ENCODE assay signal across 8 cellular contexts in the genomic region with DNA sequence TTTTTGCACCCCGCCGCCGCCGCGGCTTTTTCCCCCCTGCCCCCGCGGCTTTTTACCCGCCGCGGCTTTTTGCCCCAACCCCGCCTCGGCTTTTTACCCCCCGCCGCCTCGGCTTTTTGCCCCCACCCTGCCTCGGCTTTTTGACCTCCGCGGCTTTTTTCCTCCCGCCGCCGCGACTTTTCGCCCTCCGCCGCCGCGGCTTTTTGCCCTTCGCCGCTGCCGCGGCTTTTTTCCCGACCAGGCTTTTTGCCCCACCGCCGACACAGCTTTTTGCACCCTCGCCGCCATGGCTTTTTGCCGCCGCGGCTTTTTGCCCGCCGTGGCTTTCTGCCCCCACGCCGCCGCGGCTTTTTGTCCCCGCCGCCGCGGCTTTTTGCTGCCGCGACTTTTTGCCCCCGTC.
A peak's percentile ranks its signal among the peaks of the same experiment; 100 is the strongest.
DNase-seq lines count a peak whose midpoint lies in the region; ATAC-seq and TF ChIP-seq lines count a peak whose summit lies in the region.

No MANE protein-coding gene starts in this region.

- peaks cover 10% of the 10 kb centered on the region for H3K27me3 Mint-ChIP-seq in activated CD4-positive, alpha-beta T cell treated with anti-CD3 and anti-CD28 coated beads, Interleukin-2, amount 10 ng/mL, durations not matched to agents 7 days and 5 days
- peaks cover 6% of the 10 kb centered on the region for H3K27me3 Mint-ChIP-seq in activated CD8-positive, alpha-beta T cell treated with anti-CD3 and anti-CD28 coated beads for 36 hours

- no peak for TF ChIP-seq POLR2A in tibial nerve (IDR thresholded peaks at IDR 0.05)

- H3K27me3 ChIP-seq in tibial nerve = peaks cover 0 to 16% of the 10 kb centered on the region in 2 donors

- H3K4me1 Mint-ChIP-seq in activated CD4-positive, alpha-beta T cell treated with anti-CD3 and anti-CD28 coated beads, Interleukin-2, amount 10 ng/mL, durations not matched to agents 7 days and 5 days = no peaks in the 10 kb centered on the region
- no peaks in the 10 kb centered on the region for H3K4me1 Mint-ChIP-seq in activated CD8-positive, alpha-beta T cell treated with anti-CD3 and anti-CD28 coated beads for 36 hours (ENCODE audit: low read depth)

- peaks cover 0 to 13% (median 0%) of the 10 kb centered on the region in 4 donors for H3K4me1 ChIP-seq in tibial nerve

- H3K27ac Mint-ChIP-seq in activated CD4-positive, alpha-beta T cell treated with anti-CD3 and anti-CD28 coated beads, Interleukin-2, amount 10 ng/mL, durations not matched to agents 7 days and 5 days = peak overlapping the region; percentile 60
- H3K27ac Mint-ChIP-seq in activated CD8-positive, alpha-beta T cell treated with anti-CD3 and anti-CD28 coated beads for 36 hours = no peak overlapping the region

- peak overlapping the region; percentile 56 for H3K4me3 Mint-ChIP-seq in activated CD4-positive, alpha-beta T cell treated with anti-CD3 and anti-CD28 coated beads, Interleukin-2, amount 10 ng/mL, durations not matched to agents 7 days and 5 days
- peak overlapping the region; percentile 49 for H3K4me3 Mint-ChIP-seq in activated CD8-positive, alpha-beta T cell treated with anti-CD3 and anti-CD28 coated beads for 36 hours

- no peaks in the 10 kb centered on the region for H3K9me3 Mint-ChIP-seq in activated CD4-positive, alpha-beta T cell treated with anti-CD3 and anti-CD28 coated beads, Interleukin-2, amount 10 ng/mL, durations not matched to agents 7 days and 5 days
- no peaks in the 10 kb centered on the region for H3K9me3 Mint-ChIP-seq in activated CD8-positive, alpha-beta T cell treated with anti-CD3 and anti-CD28 coated beads for 36 hours

- intact Hi-C loops in activated CD8-positive, alpha-beta T cell treated with anti-CD3 and anti-CD28 coated beads for 36 hours (cut with micrococcal nuclease) = no loop called here
- intact Hi-C loops in left cardiac atrium (cut with DNase I) = no loop called here

- CTCF ChIA-PET in activated CD4-positive, alpha-beta T cell treated with anti-CD3 and anti-CD28 coated beads, Interleukin-2, amount 10 ng/mL, durations not matched to agents 7 days and 5 days (lab: Charles Lee) = no interaction called here
- CTCF ChIA-PET in activated CD8-positive, alpha-beta T cell treated with anti-CD3 and anti-CD28 coated beads for 36 hours (lab: Charles Lee) = no interaction called here

- no peak for TF ChIP-seq CTCF in activated CD8-positive, alpha-beta T cell treated with anti-CD3 and anti-CD28 coated beads for 36 hours (IDR thresholded peaks at IDR 0.05)
- no peak for TF ChIP-seq CTCF in tibial nerve (IDR thresholded peaks at IDR 0.05)

- H3K9me3 ChIP-seq in tibial nerve = no peaks in the 10 kb centered on the region

- H3K36me3 ChIP-seq in tibial nerve = no peaks in the 10 kb centered on the region

- peak overlapping the region; percentile 4 to 59 (median 25) for H3K4me3 ChIP-seq in tibial nerve

- ATAC-seq in activated CD8-positive, alpha-beta T cell treated with anti-CD3 and anti-CD28 coated beads for 36 hours = no peak
- ATAC-seq in left cardiac atrium = no peak

- H3K36me3 Mint-ChIP-seq in activated CD4-positive, alpha-beta T cell treated with anti-CD3 and anti-CD28 coated beads, Interleukin-2, amount 10 ng/mL, durations not matched to agents 7 days and 5 days (ENCODE audit: low read depth) = no peaks in the 10 kb centered on the region
- H3K36me3 Mint-ChIP-seq in activated CD8-positive, alpha-beta T cell treated with anti-CD3 and anti-CD28 coated beads for 36 hours (ENCODE audit: low read depth) = no peaks in the 10 kb centered on the region

- POLR2A ChIA-PET in activated CD4-positive, alpha-beta T cell treated with anti-CD3 and anti-CD28 coated beads, Interleukin-2, amount 10 ng/mL, durations not matched to agents 7 days and 5 days (lab: Charles Lee) = no interaction called here
- POLR2A ChIA-PET in activated CD8-positive, alpha-beta T cell treated with anti-CD3 and anti-CD28 coated beads for 36 hours (lab: Charles Lee) = no interaction called here

- peak overlapping the region in 1 of 4 donors; percentile 24 for H3K27ac ChIP-seq in tibial nerve

- no peak for TF ChIP-seq EP300 in tibial nerve (IDR thresholded peaks at IDR 0.05)

- DNase-seq in activated CD4-positive, alpha-beta T cell treated with anti-CD3 and anti-CD28 coated beads, Interleukin-2, amount 10 ng/mL, durations not matched to agents 7 days and 5 days = peak; percentile 6
- no peak for DNase-seq in activated CD4-positive, alpha-beta T cell treated with anti-CD3 and anti-CD28 coated beads for 1 hour
- peak; percentile 2 for DNase-seq in activated CD8-positive, alpha-beta T cell treated with anti-CD3 and anti-CD28 coated beads for 36 hours
- DNase-seq in left cardiac atrium (peak; percentile 2), tibial nerve (ENCODE audit: low spot score in 2 of 2) (no peak), occipital lobe (lab: John Stamatoyannopoulos, UW) (no peak), NCI-H510A treated with DMSO at 0.1 percent for 48 hours (lab: John Stamatoyannopoulos, UW) (no peak), KG1 (lab: John Stamatoyannopoulos, UW) (no peak)

- 4 to 10% methylated on average over 52 of the region's 52 CpGs for WGBS in tibial nerve, 2 donors

Comparison
In these comparisons a context has a peak if more than half of its experiments do, and no peak if none do; other contexts are left out.
1. DNase-seq: peak in activated CD4-positive, alpha-beta T cell treated with anti-CD3 and anti-CD28 coated beads, Interleukin-2, amount 10 ng/mL, durations not matched to agents 7 days and 5 days (single experiment), activated CD8-positive, alpha-beta T cell treated with anti-CD3 and anti-CD28 coated beads for 36 hours (single experiment) and left cardiac atrium (single experiment); none in activated CD4-positive, alpha-beta T cell treated with anti-CD3 and anti-CD28 coated beads for 1 hour (single experiment), tibial nerve (0 of 2), occipital lobe (single experiment), NCI-H510A treated with DMSO at 0.1 percent for 48 hours (single experiment) and KG1 (single experiment).